Comparison of ENCODE assay signal across 8 cellular contexts in the genomic region with DNA sequence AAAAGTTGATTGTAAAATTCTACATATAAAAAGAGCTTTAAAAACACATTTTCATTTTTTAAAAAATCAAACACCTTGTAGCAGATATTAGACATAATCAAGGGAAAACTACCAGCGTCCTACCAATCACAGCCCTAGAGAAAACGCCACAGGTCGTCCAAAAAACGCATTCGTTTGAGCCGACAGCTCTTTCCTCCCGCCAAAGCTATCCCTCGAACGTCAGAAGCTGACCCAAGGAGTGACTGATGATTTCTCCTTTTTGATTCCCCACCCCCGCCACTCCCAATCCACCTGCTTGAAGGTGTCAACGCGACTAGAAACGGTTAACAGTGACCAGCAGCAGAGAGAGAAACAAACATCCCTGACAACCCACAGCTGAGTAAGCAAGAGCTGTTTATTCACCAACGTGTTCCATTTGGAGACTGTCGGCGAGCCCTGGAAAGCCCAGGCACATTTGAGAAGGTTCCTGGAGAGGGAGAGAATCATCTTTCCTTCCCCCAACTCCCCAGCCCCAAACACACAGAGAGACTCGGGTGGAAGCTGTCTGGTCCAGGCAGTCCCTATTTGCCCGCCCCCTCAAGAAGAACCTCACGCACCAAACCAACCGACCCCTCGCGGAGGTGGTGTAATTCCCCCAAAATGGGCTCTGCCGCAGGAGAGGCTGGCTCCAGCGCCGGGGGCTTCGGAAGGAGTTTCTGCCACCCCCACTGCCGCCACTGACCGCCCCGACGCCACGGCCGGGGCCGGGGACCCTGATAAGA. TPM values are rescaled to one million over a fixed set of nuclear protein-coding genes. Genes with fewer than 3 reads are reported as not detected.
DNase-seq lines count a peak whose midpoint lies in the region; ATAC-seq, FAIRE-seq and TF ChIP-seq lines count a peak whose summit lies in the region.

No MANE protein-coding gene starts in this region.

- H3K4me3 Mint-ChIP-seq in activated T-helper 2 cell treated with anti-CD3 and anti-CD28 coated beads, Interferon-gamma antibody, Interleukin-2, Interleukin-4, amounts not matched to agents 10 μg/mL and 5 μg/mL and 100 μg/mL, durations not matched to agents 14 hours and 24 hours and 36 hours (ENCODE audit: low read depth), result peak overlapping the region; percentile 94
- peak overlapping the region; percentile 93 for H3K4me3 Mint-ChIP-seq in nephron progenitor cell

- peak overlapping the region; percentile 65 for H3K27ac ChIP-seq in AG04450 (ENCODE audit: low read depth, low read length)

- peaks cover 3% of the 10 kb centered on the region; the same call in 1 of the 2 replicates for H3K9me3 ChIP-seq in AG04450 (ENCODE audit: control insufficient read depth, insufficient read depth, low read length)

- H3K9me3 Mint-ChIP-seq in activated T-helper 2 cell treated with anti-CD3 and anti-CD28 coated beads, Interferon-gamma antibody, Interleukin-2, Interleukin-4, amounts not matched to agents 10 μg/mL and 5 μg/mL and 100 μg/mL, durations not matched to agents 14 hours and 24 hours and 36 hours, result no peaks in the 10 kb centered on the region
- no peaks in the 10 kb centered on the region for H3K9me3 Mint-ChIP-seq in nephron progenitor cell

- H3K4me1 Mint-ChIP-seq in activated T-helper 2 cell treated with anti-CD3 and anti-CD28 coated beads, Interferon-gamma antibody, Interleukin-2, Interleukin-4, amounts not matched to agents 10 μg/mL and 5 μg/mL and 100 μg/mL, durations not matched to agents 14 hours and 24 hours and 36 hours (ENCODE audit: low read depth), result peaks cover 24% of the 10 kb centered on the region
- H3K4me1 Mint-ChIP-seq in nephron progenitor cell, result peaks cover 28% of the 10 kb centered on the region

- no peaks in the 10 kb centered on the region for H3K27me3 ChIP-seq in AG04450 (ENCODE audit: control insufficient read depth, insufficient read depth, low read length)

- DNase-seq in AG04450 (ENCODE audit: low read depth, low spot score), result no peak
- peak; percentile 44 for DNase-seq in GM13977 (ENCODE audit: low spot score)
- peak; percentile 70 to 74 for DNase-seq in NCI-H526 (lab: John Stamatoyannopoulos, UW)
- peak; percentile 26 for DNase-seq in activated T-helper 2 cell treated with anti-CD3 and anti-CD28 coated beads, Interferon-gamma antibody, Interleukin-2, Interleukin-4, amounts not matched to agents 10 μg/mL and 5 μg/mL and 100 μg/mL, durations not matched to agents 14 hours and 24 hours and 36 hours (ENCODE audit: low spot score)
- DNase-seq in foreskin fibroblast, result peak; percentile 23 to 65
- no peak for DNase-seq in nephron progenitor cell
- peak; percentile 12 for DNase-seq in urothelium cell line (ENCODE audit: low spot score)

- H3K27ac Mint-ChIP-seq in activated T-helper 2 cell treated with anti-CD3 and anti-CD28 coated beads, Interferon-gamma antibody, Interleukin-2, Interleukin-4, amounts not matched to agents 10 μg/mL and 5 μg/mL and 100 μg/mL, durations not matched to agents 14 hours and 24 hours and 36 hours, result peak overlapping the region; percentile 55
- H3K27ac Mint-ChIP-seq in nephron progenitor cell, result peak overlapping the region; percentile 84

- no peak for FAIRE-seq in urothelium cell line (lab: Jason Lieb, UNC)

- intact Hi-C loops in activated T-helper 2 cell treated with anti-CD3 and anti-CD28 coated beads, Interferon-gamma antibody, Interleukin-2, Interleukin-4, amounts not matched to agents 10 μg/mL and 5 μg/mL and 100 μg/mL, durations not matched to agents 14 hours and 24 hours and 36 hours (cut with micrococcal nuclease), result loop anchor here (5.0 to 10.0 kb wide), 5 partner anchors 78 to 493 kb away; a partner anchor contains a TSS

- POLR2A ChIA-PET in AG04450 (lab: Yijun Ruan, JAX), result interaction anchor here (0.5 to 1.5 kb wide), 7 partner anchors 49 to 209 kb away, joined by 3 to 7 read pairs (median 5); no protein-coding TSS in a partner anchor

- peak; percentile 27 for ATAC-seq in HG03066 (IDR thresholded peaks at IDR 0.05; ENCODE audit: low read depth, unreplicated experiment)

- peak overlapping the region; percentile 96 for H3K4me3 ChIP-seq in AG04450 (ENCODE audit: low read depth, low read length)
- peak overlapping the region; percentile 93 to 99 for H3K4me3 ChIP-seq in foreskin fibroblast (ENCODE audit: low read depth in 1 of 2, low read length in 2 of 2)

- CTCF ChIA-PET in AG04450 (lab: Charles Lee), result interaction anchor here (0.5 to 5.1 kb wide), 14 partner anchors 9 to 831 kb away, joined by 3 to 66 read pairs (median 4); no protein-coding TSS in a partner anchor

- H3K27me3 Mint-ChIP-seq in activated T-helper 2 cell treated with anti-CD3 and anti-CD28 coated beads, Interferon-gamma antibody, Interleukin-2, Interleukin-4, amounts not matched to agents 10 μg/mL and 5 μg/mL and 100 μg/mL, durations not matched to agents 14 hours and 24 hours and 36 hours (ENCODE audit: low read depth), result no peaks in the 10 kb centered on the region
- H3K27me3 Mint-ChIP-seq in nephron progenitor cell (ENCODE audit: low read depth, poor library complexity), result peaks cover 4% of the 10 kb centered on the region

- H3K36me3 Mint-ChIP-seq in activated T-helper 2 cell treated with anti-CD3 and anti-CD28 coated beads, Interferon-gamma antibody, Interleukin-2, Interleukin-4, amounts not matched to agents 10 μg/mL and 5 μg/mL and 100 μg/mL, durations not matched to agents 14 hours and 24 hours and 36 hours (ENCODE audit: low read depth), result peaks cover 17% of the 10 kb centered on the region
- H3K36me3 Mint-ChIP-seq in nephron progenitor cell (ENCODE audit: low read depth), result peaks cover 16% of the 10 kb centered on the region

- TF ChIP-seq CTCF in AG04450 (IDR thresholded peaks at IDR 0.05; ENCODE audit: low read depth, low read length) (no peak), GM13977 (IDR thresholded peaks at IDR 0.05; ENCODE audit: extremely low read depth, insufficient read depth, missing control alignments) (no peak), foreskin fibroblast (IDR thresholded peaks at IDR 0.05; ENCODE audit: low read depth, low read length) (no peak), nephron progenitor cell (IDR thresholded peaks at IDR 0.05) (no peak)

- in situ Hi-C loops in GM13977 (cut with MboI; ENCODE audit: low pct_unique_long_range_greater_than_20kb, low sequenced_read_pairs, unreplicated experiment), result no loop called here

RNA-seq across cellular contexts. Expression of a gene that starts 0.6 kb away (rescaled TPM):
- polyA plus RNA-seq in AG04450 (2011; rRNA removed), result 0.36 TPM in 2 replicates
- polyA minus RNA-seq in AG04450 (2011; rRNA and poly(A)+ RNA removed), result 0.74 and 0.78 TPM in 2 replicates
- 1.9 TPM in 2 replicates for total RNA-seq in activated T-helper 2 cell treated with anti-CD3 and anti-CD28 coated beads, Interferon-gamma antibody, Interleukin-2, Interleukin-4, amounts not matched to agents 10 μg/mL and 5 μg/mL and 100 μg/mL, durations not matched to agents 14 hours and 24 hours and 36 hours

RNA-seq across cellular contexts. Expression of a gene that starts 0.7 kb away (rescaled TPM):
- 26.3 and 34.9 TPM in 2 replicates for polyA plus RNA-seq in AG04450 (2011; rRNA removed)
- 12.8 and 21.7 TPM in 2 replicates for polyA minus RNA-seq in AG04450 (2011; rRNA and poly(A)+ RNA removed)
- 19.4 and 20.3 TPM in 2 replicates for total RNA-seq in activated T-helper 2 cell treated with anti-CD3 and anti-CD28 coated beads, Interferon-gamma antibody, Interleukin-2, Interleukin-4, amounts not matched to agents 10 μg/mL and 5 μg/mL and 100 μg/mL, durations not matched to agents 14 hours and 24 hours and 36 hours

Comparison
In these comparisons a context has a peak if more than half of its experiments do, and no peak if none do; other contexts are left out.
1. DNase-seq: peak in GM13977 (single experiment), NCI-H526 (2 of 2), activated T-helper 2 cell treated with anti-CD3 and anti-CD28 coated beads, Interferon-gamma antibody, Interleukin-2, Interleukin-4, amounts not matched to agents 10 μg/mL and 5 μg/mL and 100 μg/mL, durations not matched to agents 14 hours and 24 hours and 36 hours (single experiment), foreskin fibroblast (2 of 2) and urothelium cell line (single experiment); none in AG04450 (single experiment) and nephron progenitor cell (single experiment).